Comparison of ENCODE assay signal across 1 cellular context in the genomic region with DNA sequence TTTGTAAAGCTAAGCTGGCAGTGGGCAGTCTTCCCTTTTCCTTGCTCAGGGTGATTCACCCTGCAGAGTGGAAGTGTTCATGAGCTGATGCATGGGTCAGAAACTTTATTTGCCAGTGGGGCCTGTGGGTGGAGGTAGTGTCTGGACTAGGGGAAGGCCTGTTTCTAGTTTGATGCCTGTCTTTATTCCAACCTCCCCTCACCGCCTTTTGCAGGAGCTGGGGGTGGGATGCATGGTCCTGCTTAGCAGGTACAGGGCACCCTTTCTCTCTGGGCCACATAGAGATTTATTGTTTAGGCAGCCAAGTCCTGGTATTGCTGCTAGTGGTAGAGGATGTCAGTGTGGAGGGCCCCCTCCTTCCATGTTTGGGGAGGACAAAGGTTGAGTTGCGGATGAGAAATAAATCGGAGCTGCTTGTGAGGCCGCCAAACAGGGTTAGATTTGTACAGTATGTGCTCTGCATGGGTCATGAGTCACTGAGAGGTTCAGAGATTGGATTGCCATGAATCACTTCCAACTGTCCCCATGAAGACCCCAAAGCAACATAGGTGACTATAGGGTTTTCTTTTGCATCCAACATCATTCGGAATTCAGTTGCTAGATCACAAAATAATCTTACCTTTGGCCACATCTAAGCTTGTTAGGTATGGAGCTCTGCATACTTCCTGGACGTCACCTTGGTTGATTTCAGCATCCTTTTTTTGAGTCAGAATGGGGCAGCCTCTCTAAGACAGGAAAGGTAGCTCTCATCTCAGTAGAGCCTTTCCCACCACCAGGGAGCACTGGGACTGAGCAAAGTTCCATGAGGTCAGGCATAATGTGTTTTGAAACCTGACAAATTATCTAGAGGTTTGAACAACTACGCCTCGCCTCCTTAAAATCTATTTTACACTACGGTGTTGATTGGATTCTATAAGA.
TF ChIP-seq lines count a peak whose summit lies in the region.

No MANE protein-coding gene starts in this region.

TF ChIP-seq in HepG2, 621 proteins besides CTCF, POLR2A, EP300 and RAD21 (continued from another document and continues in another):
- TF ChIP-seq, protein P1, sequence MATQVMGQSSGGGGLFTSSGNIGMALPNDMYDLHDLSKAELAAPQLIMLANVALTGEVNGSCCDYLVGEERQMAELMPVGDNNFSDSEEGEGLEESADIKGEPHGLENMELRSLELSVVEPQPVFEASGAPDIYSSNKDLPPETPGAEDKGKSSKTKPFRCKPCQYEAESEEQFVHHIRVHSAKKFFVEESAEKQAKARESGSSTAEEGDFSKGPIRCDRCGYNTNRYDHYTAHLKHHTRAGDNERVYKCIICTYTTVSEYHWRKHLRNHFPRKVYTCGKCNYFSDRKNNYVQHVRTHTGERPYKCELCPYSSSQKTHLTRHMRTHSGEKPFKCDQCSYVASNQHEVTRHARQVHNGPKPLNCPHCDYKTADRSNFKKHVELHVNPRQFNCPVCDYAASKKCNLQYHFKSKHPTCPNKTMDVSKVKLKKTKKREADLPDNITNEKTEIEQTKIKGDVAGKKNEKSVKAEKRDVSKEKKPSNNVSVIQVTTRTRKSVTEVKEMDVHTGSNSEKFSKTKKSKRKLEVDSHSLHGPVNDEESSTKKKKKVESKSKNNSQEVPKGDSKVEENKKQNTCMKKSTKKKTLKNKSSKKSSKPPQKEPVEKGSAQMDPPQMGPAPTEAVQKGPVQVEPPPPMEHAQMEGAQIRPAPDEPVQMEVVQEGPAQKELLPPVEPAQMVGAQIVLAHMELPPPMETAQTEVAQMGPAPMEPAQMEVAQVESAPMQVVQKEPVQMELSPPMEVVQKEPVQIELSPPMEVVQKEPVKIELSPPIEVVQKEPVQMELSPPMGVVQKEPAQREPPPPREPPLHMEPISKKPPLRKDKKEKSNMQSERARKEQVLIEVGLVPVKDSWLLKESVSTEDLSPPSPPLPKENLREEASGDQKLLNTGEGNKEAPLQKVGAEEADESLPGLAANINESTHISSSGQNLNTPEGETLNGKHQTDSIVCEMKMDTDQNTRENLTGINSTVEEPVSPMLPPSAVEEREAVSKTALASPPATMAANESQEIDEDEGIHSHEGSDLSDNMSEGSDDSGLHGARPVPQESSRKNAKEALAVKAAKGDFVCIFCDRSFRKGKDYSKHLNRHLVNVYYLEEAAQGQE (IDR thresholded peaks at IDR 0.05; ENCODE audit: borderline replicate concordance in 1 of 2, low read depth in 1 of 2, low read length in 2 of 2): peak in 1 of 2 experiments; percentile 27; a peak in 1 of 4 replicates
- TF ChIP-seq ZNF441 (CRISPR knock-in tag; IDR thresholded peaks at IDR 0.05; ENCODE audit: borderline replicate concordance) (no peak), TOE1 (CRISPR knock-in tag; IDR thresholded peaks at IDR 0.05) (no peak), RAD51 (IDR thresholded peaks at IDR 0.05; ENCODE audit: borderline replicate concordance) (no peak), NR1H2 (CRISPR knock-in tag; IDR thresholded peaks at IDR 0.05; ENCODE audit: borderline replicate concordance, low read depth) (no peak), POLR2G (IDR thresholded peaks at IDR 0.05; ENCODE audit: low read depth, low read length) (peak; percentile 57), ZNF747 (CRISPR knock-in tag; IDR thresholded peaks at IDR 0.05; ENCODE audit: borderline replicate concordance) (peak; percentile 65; the same call in 1 of the 2 replicates), ZNF75D (CRISPR knock-in tag; IDR thresholded peaks at IDR 0.05; ENCODE audit: borderline replicate concordance) (no peak), ATF6 (CRISPR knock-in tag; conservative IDR thresholded peaks at IDR 0.05) (no peak), ZNF558 (CRISPR knock-in tag; IDR thresholded peaks at IDR 0.05; ENCODE audit: borderline replicate concordance) (no peak), SETDB1 (CRISPR knock-in tag; IDR thresholded peaks at IDR 0.05; ENCODE audit: borderline replicate concordance) (no peak), GABPB1 (CRISPR knock-in tag; IDR thresholded peaks at IDR 0.05) (peak; percentile 13; the same call in 1 of the 2 replicates), MBNL3 (CRISPR knock-in tag; conservative IDR thresholded peaks at IDR 0.05) (no peak), RARA (CRISPR knock-in tag; IDR thresholded peaks at IDR 0.05) (peak; percentile 68; the same call in 1 of the 2 replicates), HNF1A (IDR thresholded peaks at IDR 0.05; ENCODE audit: low read depth) (peak; percentile 51), HNF1A (CRISPR knock-in tag; IDR thresholded peaks at IDR 0.05; ENCODE audit: borderline replicate concordance) (peak; percentile 68; the same call in 1 of the 2 replicates), MXD3 (CRISPR knock-in tag; IDR thresholded peaks at IDR 0.05) (no peak), NFIB (CRISPR knock-in tag; IDR thresholded peaks at IDR 0.05; ENCODE audit: borderline replicate concordance) (no peak), HDAC1 (CRISPR knock-in tag; IDR thresholded peaks at IDR 0.05) (peak; percentile 88), ZNF773 (CRISPR knock-in tag; IDR thresholded peaks at IDR 0.05; ENCODE audit: borderline replicate concordance) (no peak), PREB (CRISPR knock-in tag; IDR thresholded peaks at IDR 0.05) (no peak), NFYB (CRISPR knock-in tag; IDR thresholded peaks at IDR 0.05) (no peak), KDM1A (CRISPR knock-in tag; IDR thresholded peaks at IDR 0.05) (peak; percentile 63; the same call in 1 of the 2 replicates), ZSCAN5A (CRISPR knock-in tag; IDR thresholded peaks at IDR 0.05; ENCODE audit: borderline replicate concordance) (no peak; the same call in 1 of the 2 replicates), PHF5A (CRISPR knock-in tag; IDR thresholded peaks at IDR 0.05; ENCODE audit: low read depth, unreplicated experiment) (no peak), ZNF446 (CRISPR knock-in tag; IDR thresholded peaks at IDR 0.05) (no peak), RFXANK (CRISPR knock-in tag; IDR thresholded peaks at IDR 0.05) (no peak), CREBL2 (CRISPR knock-in tag; IDR thresholded peaks at IDR 0.05; ENCODE audit: borderline replicate concordance) (no peak), GATAD1 (CRISPR knock-in tag; IDR thresholded peaks at IDR 0.05) (peak; percentile 48; the same call in 1 of the 2 replicates), ONECUT2 (CRISPR knock-in tag; IDR thresholded peaks at IDR 0.05) (peak; percentile 95)
- TF ChIP-seq, protein P2, sequence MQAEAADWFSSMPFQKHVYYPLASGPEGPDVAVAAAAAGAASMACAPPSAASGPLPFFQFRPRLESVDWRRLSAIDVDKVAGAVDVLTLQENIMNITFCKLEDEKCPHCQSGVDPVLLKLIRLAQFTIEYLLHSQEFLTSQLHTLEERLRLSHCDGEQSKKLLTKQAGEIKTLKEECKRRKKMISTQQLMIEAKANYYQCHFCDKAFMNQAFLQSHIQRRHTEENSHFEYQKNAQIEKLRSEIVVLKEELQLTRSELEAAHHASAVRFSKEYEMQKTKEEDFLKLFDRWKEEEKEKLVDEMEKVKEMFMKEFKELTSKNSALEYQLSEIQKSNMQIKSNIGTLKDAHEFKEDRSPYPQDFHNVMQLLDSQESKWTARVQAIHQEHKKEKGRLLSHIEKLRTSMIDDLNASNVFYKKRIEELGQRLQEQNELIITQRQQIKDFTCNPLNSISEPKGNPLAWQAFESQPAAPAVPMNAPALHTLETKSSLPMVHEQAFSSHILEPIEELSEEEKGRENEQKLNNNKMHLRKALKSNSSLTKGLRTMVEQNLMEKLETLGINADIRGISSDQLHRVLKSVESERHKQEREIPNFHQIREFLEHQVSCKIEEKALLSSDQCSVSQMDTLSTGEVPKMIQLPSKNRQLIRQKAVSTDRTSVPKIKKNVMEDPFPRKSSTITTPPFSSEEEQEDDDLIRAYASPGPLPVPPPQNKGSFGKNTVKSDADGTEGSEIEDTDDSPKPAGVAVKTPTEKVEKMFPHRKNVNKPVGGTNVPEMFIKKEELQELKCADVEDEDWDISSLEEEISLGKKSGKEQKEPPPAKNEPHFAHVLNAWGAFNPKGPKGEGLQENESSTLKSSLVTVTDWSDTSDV (CRISPR knock-in tag; IDR thresholded peaks at IDR 0.05): no peak
- TF ChIP-seq, protein P3, sequence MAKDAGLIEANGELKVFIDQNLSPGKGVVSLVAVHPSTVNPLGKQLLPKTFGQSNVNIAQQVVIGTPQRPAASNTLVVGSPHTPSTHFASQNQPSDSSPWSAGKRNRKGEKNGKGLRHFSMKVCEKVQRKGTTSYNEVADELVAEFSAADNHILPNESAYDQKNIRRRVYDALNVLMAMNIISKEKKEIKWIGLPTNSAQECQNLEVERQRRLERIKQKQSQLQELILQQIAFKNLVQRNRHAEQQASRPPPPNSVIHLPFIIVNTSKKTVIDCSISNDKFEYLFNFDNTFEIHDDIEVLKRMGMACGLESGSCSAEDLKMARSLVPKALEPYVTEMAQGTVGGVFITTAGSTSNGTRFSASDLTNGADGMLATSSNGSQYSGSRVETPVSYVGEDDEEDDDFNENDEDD (CRISPR knock-in tag; IDR thresholded peaks at IDR 0.05; ENCODE audit: borderline replicate concordance): no peak
